Comparison of ENCODE assay signal across 28 cellular contexts in genomic region chr12:33589609-33590114, GRCh38.
"Had no signal": no experiment of that assay in that cellular context is flagged by ENCODE, and none has a peak within 500 bp of the region (broad histone marks: within the 10 kb centered on the region; RNA-seq: fewer than 3 reads in every experiment).

No MANE protein-coding gene starts in this region.

- DNase-seq: activated CD4-positive, alpha-beta memory T cell treated with anti-CD3 and anti-CD28 coated beads for 36 hours; activated CD4-positive, alpha-beta T cell treated with anti-CD3 and anti-CD28 coated beads, Interleukin-2, amount 10 ng/mL, durations not matched to agents 24 days and 14 days; activated CD4-positive, CD25-positive, alpha-beta regulatory T cell treated with anti-CD3 and anti-CD28 coated beads, Interleukin-2, amount 50 U/mL, for 72 hours; activated CD8-positive, alpha-beta memory T cell treated with anti-CD3 and anti-CD28 coated beads, Interleukin-2, amount 50 U/mL, for 4 hours; activated effector memory CD4-positive, alpha-beta T cell treated with anti-CD3 and anti-CD28 coated beads, Interleukin-2, amount 50 U/mL, for 16 hours; activated naive CD4-positive, alpha-beta T cell treated with anti-CD3 and anti-CD28 coated beads for 36 hours; activated naive CD8-positive, alpha-beta T cell treated with anti-CD3 and anti-CD28 coated beads for 36 hours; activated T-cell treated with anti-CD3 and anti-CD28 coated beads, Interleukin-2, amount 50 U/mL, for 1 hour; cerebellar nuclear complex; colonic mucosa; effector CD8-positive, alpha-beta T cell; gastrocnemius medialis; glutamatergic neuron; left cardiac atrium; midbrain; naive thymus-derived CD8-positive, alpha-beta T cell; posterior cingulate gyrus; right cardiac atrium; spleen; stimulated activated naive CD4-positive, alpha-beta T cell; T-helper 17 cell; T1000; uterus had no signal

- H3K9me3 Mint-ChIP-seq: activated CD4-positive, alpha-beta memory T cell treated with anti-CD3 and anti-CD28 coated beads for 36 hours; activated CD4-positive, alpha-beta T cell treated with anti-CD3 and anti-CD28 coated beads, Interleukin-2, amount 10 ng/mL, durations not matched to agents 24 days and 14 days; activated naive CD4-positive, alpha-beta T cell treated with anti-CD3 and anti-CD28 coated beads for 36 hours; activated naive CD8-positive, alpha-beta T cell treated with anti-CD3 and anti-CD28 coated beads for 36 hours; activated T-helper 1 cell treated with anti-CD3 and anti-CD28 coated beads, Interleukin-12 subunit alpha, Interleukin-12 subunit beta, Interleukin-2, Interleukin-4 antibody, amounts not matched to agents 30 ng/mL and 10 ng/mL and 1 ng/mL, durations not matched to agents 14 hours and 24 hours and 36 hours; brain had no signal

- H3K9me3 ChIP-seq: ascending aorta, colonic mucosa, gastrocnemius medialis, spleen, tibial nerve, uterus had no signal

- H3K36me3 ChIP-seq: ascending aorta, cardiac muscle cell, colonic mucosa, gastrocnemius medialis, spleen, tibial nerve, uterus had no signal

- H3K4me1 Mint-ChIP-seq: activated CD4-positive, alpha-beta T cell treated with anti-CD3 and anti-CD28 coated beads, Interleukin-2, amount 10 ng/mL, durations not matched to agents 24 days and 14 days; activated naive CD8-positive, alpha-beta T cell treated with anti-CD3 and anti-CD28 coated beads for 36 hours; naive thymus-derived CD8-positive, alpha-beta T cell; T-helper 17 cell had no signal

- H3K27me3 ChIP-seq: ascending aorta, cardiac muscle cell, colonic mucosa, gastrocnemius medialis, spleen, tibial nerve, uterus had no signal

- H3K4me1 ChIP-seq: ascending aorta, colonic mucosa, gastrocnemius medialis, spleen, tibial nerve, uterus had no signal

- H3K27me3 Mint-ChIP-seq: activated CD4-positive, alpha-beta memory T cell treated with anti-CD3 and anti-CD28 coated beads for 36 hours; activated CD4-positive, alpha-beta T cell treated with anti-CD3 and anti-CD28 coated beads, Interleukin-2, amount 10 ng/mL, durations not matched to agents 24 days and 14 days; activated naive CD8-positive, alpha-beta T cell treated with anti-CD3 and anti-CD28 coated beads for 36 hours; brain; naive thymus-derived CD8-positive, alpha-beta T cell; T-helper 17 cell had no signal

- H3K4me3 ChIP-seq: ascending aorta, cardiac muscle cell, colonic mucosa, gastrocnemius medialis, spleen, tibial nerve, uterus had no signal

- H3K36me3 Mint-ChIP-seq: activated CD4-positive, alpha-beta memory T cell treated with anti-CD3 and anti-CD28 coated beads for 36 hours; activated naive CD8-positive, alpha-beta T cell treated with anti-CD3 and anti-CD28 coated beads for 36 hours; brain; naive thymus-derived CD8-positive, alpha-beta T cell had no signal

- H3K27ac ChIP-seq: ascending aorta, cardiac muscle cell, colonic mucosa, gastrocnemius medialis, spleen, tibial nerve, uterus had no signal

- H3K4me3 Mint-ChIP-seq: activated CD4-positive, alpha-beta memory T cell treated with anti-CD3 and anti-CD28 coated beads for 36 hours; activated CD4-positive, alpha-beta T cell treated with anti-CD3 and anti-CD28 coated beads, Interleukin-2, amount 10 ng/mL, durations not matched to agents 24 days and 14 days; activated naive CD4-positive, alpha-beta T cell treated with anti-CD3 and anti-CD28 coated beads for 36 hours; activated naive CD8-positive, alpha-beta T cell treated with anti-CD3 and anti-CD28 coated beads for 36 hours; activated T-helper 1 cell treated with anti-CD3 and anti-CD28 coated beads, Interleukin-12 subunit alpha, Interleukin-12 subunit beta, Interleukin-2, Interleukin-4 antibody, amounts not matched to agents 30 ng/mL and 10 ng/mL and 1 ng/mL, durations not matched to agents 14 hours and 24 hours and 36 hours; naive thymus-derived CD8-positive, alpha-beta T cell; T-helper 17 cell had no signal

- H3K27ac Mint-ChIP-seq: activated CD4-positive, alpha-beta memory T cell treated with anti-CD3 and anti-CD28 coated beads for 36 hours; activated CD4-positive, alpha-beta T cell treated with anti-CD3 and anti-CD28 coated beads, Interleukin-2, amount 10 ng/mL, durations not matched to agents 24 days and 14 days; activated naive CD4-positive, alpha-beta T cell treated with anti-CD3 and anti-CD28 coated beads for 36 hours; activated naive CD8-positive, alpha-beta T cell treated with anti-CD3 and anti-CD28 coated beads for 36 hours; activated T-helper 1 cell treated with anti-CD3 and anti-CD28 coated beads, Interleukin-12 subunit alpha, Interleukin-12 subunit beta, Interleukin-2, Interleukin-4 antibody, amounts not matched to agents 30 ng/mL and 10 ng/mL and 1 ng/mL, durations not matched to agents 14 hours and 24 hours and 36 hours; brain; naive thymus-derived CD8-positive, alpha-beta T cell; T-helper 17 cell had no signal

- ATAC-seq: gastrocnemius medialis; naive thymus-derived CD8-positive, alpha-beta T cell; right cardiac atrium; T-helper 17 cell had no signal
